25 cellular contexts compared by ENCODE assay signal in the genomic region with DNA sequence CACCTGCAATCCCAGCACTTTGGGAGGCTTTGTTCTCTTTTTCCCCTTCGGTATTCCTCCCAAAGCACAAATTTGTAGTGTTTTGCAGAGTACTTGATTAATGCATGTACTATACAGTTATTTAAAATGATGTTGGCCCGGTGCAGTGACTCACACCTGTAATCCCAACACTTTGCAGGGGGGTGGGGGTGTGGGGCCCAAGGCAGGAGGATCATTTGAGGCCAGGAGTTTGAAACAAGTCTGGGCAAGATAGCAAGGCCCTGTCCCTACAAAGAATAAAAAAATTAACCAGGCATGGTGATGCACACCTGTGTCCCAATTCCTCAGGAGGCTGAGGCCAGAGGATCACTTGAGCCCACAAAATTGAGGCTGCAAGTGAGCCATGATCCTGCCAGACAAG.
"Had no signal": no experiment of that assay in that cellular context is flagged by ENCODE, and none has a peak within 500 bp of the region (broad histone marks: within the 10 kb centered on the region; RNA-seq: fewer than 3 reads in every experiment).

No MANE protein-coding gene starts in this region.

- H3K4me3 Mint-ChIP-seq: activated B cell treated with CpG ODN at 0.5 μM for 24 hours; activated CD4-positive, alpha-beta T cell treated with anti-CD3 and anti-CD28 coated beads, Interleukin-2, amount 10 ng/mL, durations not matched to agents 24 days and 14 days; activated CD8-positive, alpha-beta memory T cell treated with anti-CD3 and anti-CD28 coated beads, Interleukin-2, amount 10 ng/mL, durations not matched to agents 7 days and 5 days; activated naive CD4-positive, alpha-beta T cell treated with anti-CD3 and anti-CD28 coated beads, Interleukin-2, amount 50 U/mL, for 24 hours; activated T-cell treated with anti-CD3 and anti-CD28 coated beads, Interleukin-2, amount 50 U/mL, for 24 hours; activated T-helper 1 cell treated with anti-CD3 and anti-CD28 coated beads, Interleukin-12 subunit alpha, Interleukin-12 subunit beta, Interleukin-2, Interleukin-4 antibody, amounts not matched to agents 30 ng/mL and 10 ng/mL and 1 ng/mL, durations not matched to agents 14 hours and 24 hours and 36 hours; T-cell had no signal

- H3K27ac ChIP-seq: cardiac muscle cell, SK-N-MC had no signal

- H3K4me1 Mint-ChIP-seq: activated B cell treated with CpG ODN at 0.5 μM for 24 hours; activated CD8-positive, alpha-beta memory T cell treated with anti-CD3 and anti-CD28 coated beads, Interleukin-2, amount 10 ng/mL, durations not matched to agents 7 days and 5 days had no signal

- H3K27ac Mint-ChIP-seq: activated B cell treated with CpG ODN at 0.5 μM for 24 hours; activated CD4-positive, alpha-beta T cell treated with anti-CD3 and anti-CD28 coated beads, Interleukin-2, amount 10 ng/mL, durations not matched to agents 24 days and 14 days; activated CD8-positive, alpha-beta memory T cell treated with anti-CD3 and anti-CD28 coated beads, Interleukin-2, amount 10 ng/mL, durations not matched to agents 7 days and 5 days; activated naive CD4-positive, alpha-beta T cell treated with anti-CD3 and anti-CD28 coated beads, Interleukin-2, amount 50 U/mL, for 24 hours; activated T-cell treated with anti-CD3 and anti-CD28 coated beads, Interleukin-2, amount 50 U/mL, for 24 hours; activated T-helper 1 cell treated with anti-CD3 and anti-CD28 coated beads, Interleukin-12 subunit alpha, Interleukin-12 subunit beta, Interleukin-2, Interleukin-4 antibody, amounts not matched to agents 30 ng/mL and 10 ng/mL and 1 ng/mL, durations not matched to agents 14 hours and 24 hours and 36 hours; T-cell had no signal

- H3K27me3 Mint-ChIP-seq: activated CD4-positive, alpha-beta T cell treated with anti-CD3 and anti-CD28 coated beads, Interleukin-2, amount 10 ng/mL, durations not matched to agents 24 days and 14 days; activated CD8-positive, alpha-beta memory T cell treated with anti-CD3 and anti-CD28 coated beads, Interleukin-2, amount 10 ng/mL, durations not matched to agents 7 days and 5 days; activated naive CD4-positive, alpha-beta T cell treated with anti-CD3 and anti-CD28 coated beads, Interleukin-2, amount 50 U/mL, for 24 hours had no signal

- DNase-seq: activated B cell treated with CpG ODN at 0.5 μM for 24 hours; activated CD4-positive, alpha-beta T cell treated with anti-CD3 and anti-CD28 coated beads for 1 hour; activated CD4-positive, alpha-beta T cell treated with anti-CD3 and anti-CD28 coated beads, Interleukin-2, amount 10 ng/mL, durations not matched to agents 24 days and 14 days; activated CD4-positive, alpha-beta T cell treated with anti-CD3 and anti-CD28 coated beads, Interleukin-2, amount 50 U/mL, for 48 hours; activated CD8-positive, alpha-beta memory T cell treated with anti-CD3 and anti-CD28 coated beads, Interleukin-2, amount 10 ng/mL, durations not matched to agents 7 days and 5 days; activated effector memory CD4-positive, alpha-beta T cell treated with Interleukin-2 at 50 U/mL for 16 hours; activated naive CD4-positive, alpha-beta T cell; activated T-cell treated with anti-CD3 and anti-CD28 coated beads, Interleukin-2, amount 50 U/mL, for 24 hours; Karpas-422; NCI-H1105 treated with DMSO at 0.1 percent for 48 hours; NCI-H1436 treated with DMSO at 0.1 percent for 48 hours; NCI-H187; NCI-H2081; NCI-H510A treated with DMSO at 0.1 percent for 48 hours; NCI-H69; NK-92 treated with Interleukin-12 subunit alpha and Interleukin-12 subunit beta, amount 100 ng/mL, for 24 hours; T-cell; T-helper 2 cell; T1000 had no signal

- H3K27me3 ChIP-seq: cardiac muscle cell had no signal

- ATAC-seq: activated CD8-positive, alpha-beta memory T cell treated with anti-CD3 and anti-CD28 coated beads, Interleukin-2, amount 10 ng/mL, durations not matched to agents 7 days and 5 days; K562; Right ventricle myocardium inferior; T-cell had no signal
